18 cellular contexts compared by ENCODE assay signal in the genomic region with DNA sequence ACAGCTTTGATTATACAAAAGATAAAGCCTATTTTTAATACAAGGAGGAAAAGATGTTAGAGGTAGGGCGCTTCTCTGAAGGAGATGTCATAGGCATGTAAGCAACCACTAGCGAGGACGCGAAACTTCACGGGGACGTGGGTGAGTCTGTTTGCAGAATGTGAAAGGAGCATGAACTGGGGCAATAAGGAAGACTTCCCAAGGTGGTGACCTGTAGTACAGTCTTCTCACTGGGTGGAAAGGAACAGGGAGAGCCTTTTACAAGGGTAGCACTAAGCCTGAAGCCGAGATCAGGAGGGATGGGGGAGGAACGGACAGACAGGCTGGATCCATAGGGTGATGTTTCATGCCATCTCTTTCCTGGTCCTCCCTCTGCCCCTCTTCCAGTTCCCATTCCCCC. TPM values are rescaled to one million over a fixed set of nuclear protein-coding genes. Genes with fewer than 3 reads are reported as not detected.
DNase-seq lines count a peak whose midpoint lies in the region; ATAC-seq and TF ChIP-seq lines count a peak whose summit lies in the region.
"Had no signal": no experiment of that assay in that cellular context is flagged by ENCODE, and none has a peak within 500 bp of the region (broad histone marks: within the 10 kb centered on the region; RNA-seq: fewer than 3 reads in every experiment).

No MANE protein-coding gene starts in this region.

- BruUV-seq in Panc1 (replicated peaks; lab: Mats Ljungman, UMichigan), result no TSS peak

- ATAC-seq in Panc1, result no peak
- ATAC-seq: PC-3 had no signal

- H3K4me2 ChIP-seq in mesenchymal stem cell (ENCODE audit: low read length, poor library complexity, severe bottlenecking), result no peak overlapping the region

- H3K4me3 ChIP-seq in Panc1 (ENCODE audit: low read depth in 2 of 2, low read length in 2 of 2) (no peak overlapping the region), colonic mucosa (no peak overlapping the region), mesenchymal stem cell (ENCODE audit: insufficient read depth in 1 of 2, low read depth in 1 of 2, low read length in 2 of 2) (no peak overlapping the region), transverse colon (no peak overlapping the region)
- H3K4me3 ChIP-seq: HAP-1, SJCRH30 had no signal

- POLR2A ChIA-PET in Panc1 (lab: Charles Lee), result no interaction called here

- no peaks in the 10 kb centered on the region for H3K27me3 ChIP-seq in Panc1 (ENCODE audit: control insufficient read depth, insufficient read depth, low read length)
- H3K27me3 ChIP-seq in colonic mucosa, result no peaks in the 10 kb centered on the region
- H3K27me3 ChIP-seq in mesenchymal stem cell (ENCODE audit: control insufficient read depth in 1 of 2, insufficient read depth in 1 of 2, low read length in 2 of 2), result no peaks in the 10 kb centered on the region
- H3K27me3 ChIP-seq in transverse colon, result no peaks in the 10 kb centered on the region

- peaks cover 2% of the 10 kb centered on the region; the same call in 1 of the 2 replicates for H3K4me1 ChIP-seq in Panc1 (ENCODE audit: control insufficient read depth, insufficient read depth, low read length)
- H3K4me1 ChIP-seq in colonic mucosa, result no peaks in the 10 kb centered on the region
- peaks cover 8% of the 10 kb centered on the region for H3K4me1 ChIP-seq in mesenchymal stem cell (ENCODE audit: control insufficient read depth, insufficient read depth, low read depth, low read length)
- H3K4me1 ChIP-seq in transverse colon, result peaks cover 0 to 50% (median 34%) of the 10 kb centered on the region in 4 donors

- 96% methylated on average over 8 of the region's 8 CpGs for WGBS in mesenchymal stem cell
- 34 to 43% methylated on average over 7 to 8 of the region's 8 CpGs for WGBS in transverse colon (ENCODE audit: low coverage in 1 of 2), 2 donors

- TF ChIP-seq POLR2A in transverse colon (IDR thresholded peaks at IDR 0.05), result no peak

- no peaks in the 10 kb centered on the region for H3K36me3 ChIP-seq in Panc1 (ENCODE audit: control insufficient read depth, insufficient read depth, low read length)
- H3K36me3 ChIP-seq in colonic mucosa, result no peaks in the 10 kb centered on the region
- H3K36me3 ChIP-seq in mesenchymal stem cell (ENCODE audit: control insufficient read depth in 1 of 2, insufficient read depth in 2 of 2, low read depth in 1 of 2, low read length in 2 of 2), result no peaks in the 10 kb centered on the region
- no peaks in the 10 kb centered on the region for H3K36me3 ChIP-seq in transverse colon
- H3K36me3 ChIP-seq: HAP-1, SJCRH30 had no signal

- H2BK15ac ChIP-seq in mesenchymal stem cell (ENCODE audit: low read depth, poor library complexity, severe bottlenecking), result no peak overlapping the region

- no peak for TF ChIP-seq CTCF in Panc1 (IDR thresholded peaks at IDR 0.05)
- no peak for TF ChIP-seq CTCF in colonic mucosa (IDR thresholded peaks at IDR 0.05)
- no peak for TF ChIP-seq CTCF in transverse colon (IDR thresholded peaks at IDR 0.05)

- H3K27ac ChIP-seq in Panc1 (ENCODE audit: low read length) (peak overlapping the region; percentile 11; the same call in 1 of the 2 replicates), colonic mucosa (peak overlapping the region; percentile 71), mesenchymal stem cell (ENCODE audit: low read length, poor library complexity, severe bottlenecking) (no peak overlapping the region), transverse colon (peak overlapping the region; percentile 55 to 82 (median 79))
- H3K27ac ChIP-seq: HL-60, SJCRH30 had no signal

- no peak overlapping the region for H3K18ac ChIP-seq in mesenchymal stem cell (ENCODE audit: low read depth in 1 of 2, low read length in 2 of 2)

- CTCF ChIA-PET in Panc1 (lab: Charles Lee), result no interaction called here

- H3K23ac ChIP-seq in mesenchymal stem cell (ENCODE audit: low read length in 2 of 2), result no peak overlapping the region

- H2BK5ac ChIP-seq in mesenchymal stem cell (ENCODE audit: low read depth, low read length, poor library complexity, severe bottlenecking), result no peak overlapping the region

- DNase-seq in Panc1 (ENCODE audit: low read depth, low spot score) (no peak), colonic mucosa (peak; percentile 77), mesenchymal stem cell (no peak), transverse colon (peak; percentile 72), NCI-H524 (lab: John Stamatoyannopoulos, UW) (no peak), MV-4-11 (lab: John Stamatoyannopoulos, UW) (no peak), NCI-H1417 (lab: John Stamatoyannopoulos, UW) (no peak)
- DNase-seq: DND-41, Karpas-422, MM.1S, NCI-H1092 treated with DMSO at 0.1 percent for 48 hours, NCI-H1694, NCI-H226, NCI-H526, PC-3, SJCRH30 had no signal

- no peak overlapping the region for H2AK5ac ChIP-seq in mesenchymal stem cell (ENCODE audit: low read length, severe bottlenecking)

- no peak overlapping the region for H2BK120ac ChIP-seq in mesenchymal stem cell (ENCODE audit: low read depth, low read length)

- no peak overlapping the region for H4K8ac ChIP-seq in mesenchymal stem cell (ENCODE audit: low read length)

- no peak overlapping the region for H2AFZ ChIP-seq in mesenchymal stem cell (ENCODE audit: low read depth, low read length)

- H3K9me3 ChIP-seq in Panc1 (ENCODE audit: control insufficient read depth, insufficient read depth, low read depth, low read length), result no peaks in the 10 kb centered on the region
- H3K9me3 ChIP-seq in colonic mucosa, result no peaks in the 10 kb centered on the region
- no peaks in the 10 kb centered on the region for H3K9me3 ChIP-seq in mesenchymal stem cell (ENCODE audit: control insufficient read depth, low read length)
- H3K9me3 ChIP-seq in transverse colon, result no peaks in the 10 kb centered on the region
- H3K9me3 ChIP-seq: HAP-1, SJCRH30 had no signal

- peak overlapping the region; percentile 11 for H4K91ac ChIP-seq in mesenchymal stem cell (ENCODE audit: low read length)

- H3K14ac ChIP-seq in mesenchymal stem cell (ENCODE audit: low read length in 2 of 2), result no peak overlapping the region

- H3K79me1 ChIP-seq in mesenchymal stem cell (replicated peaks; ENCODE audit: low read length, poor library complexity, severe bottlenecking), result no peaks in the 10 kb centered on the region

- no peak overlapping the region for H2BK12ac ChIP-seq in mesenchymal stem cell (ENCODE audit: low read length in 2 of 2)

- in situ Hi-C loops in Panc1 (cut with HindIII; ENCODE audit: low pct_unique_long_range_greater_than_20kb, low sequenced_read_pairs), result no loop called here
- in situ Hi-C loops in transverse colon (cut with MboI; ENCODE audit: low pct_ligation_motif_present in 1 of 4, low pct_unique_long_range_greater_than_20kb in 1 of 4, low sequenced_read_pairs in 3 of 4), result no loop called here

- intact Hi-C loops in Panc1 (cut with micrococcal nuclease; ENCODE audit: unreplicated experiment), result no loop called here
- intact Hi-C loops in colonic mucosa (cut with DNase I), result no loop called here
- intact Hi-C loops in transverse colon (cut with DNase I; ENCODE audit: low total_unique reads), result no loop called here

- TF ChIP-seq EP300 in transverse colon (IDR thresholded peaks at IDR 0.05; ENCODE audit: low read depth), result no peak

- H3K4ac ChIP-seq in mesenchymal stem cell (ENCODE audit: low read depth in 1 of 2, low read length in 2 of 2), result no peak overlapping the region

- H3K9ac ChIP-seq in colonic mucosa (ENCODE audit: low read depth in 2 of 2, low read length in 2 of 2), result peak overlapping the region; percentile 33 to 69
- H3K9ac ChIP-seq in mesenchymal stem cell (ENCODE audit: low read length), result no peak overlapping the region

RNA-seq across cellular contexts. Expression of a gene that starts 10.0 kb away (rescaled TPM):
- total RNA-seq in Panc1 (2021; ENCODE audit: unreplicated experiment) (199 TPM), colonic mucosa (100 to 1,000 TPM; 194 TPM), transverse colon (100 to 1,000 TPM; 309 to 483 (median 316) TPM)
- polyA plus RNA-seq in Panc1 (2012; ENCODE audit: insufficient read length), result 183 TPM
- 96.9 TPM for polyA plus RNA-seq in mesenchymal stem cell (2013, experiment 1 of 2)
- polyA plus RNA-seq in mesenchymal stem cell (2013, experiment 2 of 2), result 100 TPM

Comparison
In these comparisons a context has a peak if more than half of its experiments do, and no peak if none do; other contexts are left out.
1. DNase-seq: peak in colonic mucosa (single experiment) and transverse colon (single experiment); none in Panc1 (single experiment), mesenchymal stem cell (single experiment), NCI-H524 (0 of 2), MV-4-11 (single experiment) and NCI-H1417 (0 of 3).